In genomic region chr4:6658635-6659075, GRCh38 we compare ENCODE assay signal across 2 cellular contexts.
TF ChIP-seq lines count a peak whose summit lies in the region.

No MANE protein-coding gene starts in this region.

TF ChIP-seq in GM23338, 12 proteins besides CTCF, POLR2A, EP300 and RAD21 (continued from another document):
- no peak for TF ChIP-seq ZNF462 (CRISPR knock-in tag; IDR thresholded peaks at IDR 0.05)
- TF ChIP-seq ZNF114 (CRISPR knock-in tag; IDR thresholded peaks at IDR 0.05): no peak
- TF ChIP-seq POLR2AphosphoS5 (IDR thresholded peaks at IDR 0.05; ENCODE audit: low read depth): no peak
- no peak for TF ChIP-seq JUNB (IDR thresholded peaks at IDR 0.05; ENCODE audit: unreplicated experiment)
- no peak for TF ChIP-seq ZNF331 (CRISPR knock-in tag; IDR thresholded peaks at IDR 0.05; ENCODE audit: low read depth)
- TF ChIP-seq EZH2phosphoT487 (IDR thresholded peaks at IDR 0.05; ENCODE audit: unreplicated experiment): no peak

TF ChIP-seq in SK-N-SH treated with all-trans-retinoic acid at 6 μM for 48 hours, 23 proteins besides CTCF, POLR2A, EP300 and RAD21 (continued from another document):
- TF ChIP-seq CSRNP3 (CRISPR knock-in tag; IDR thresholded peaks at IDR 0.05): no peak
